In genomic region chr14:100159865-100160533, GRCh38 we compare ENCODE assay signal across 9 cellular contexts. TPM values are rescaled to one million over a fixed set of nuclear protein-coding genes. Genes with fewer than 3 reads are reported as not detected.
DNase-seq lines count a peak whose midpoint lies in the region; ATAC-seq and TF ChIP-seq lines count a peak whose summit lies in the region.
"Had no signal": no experiment of that assay in that cellular context is flagged by ENCODE, and none has a peak within 500 bp of the region (broad histone marks: within the 10 kb centered on the region; RNA-seq: fewer than 3 reads in every experiment).

No MANE protein-coding gene starts in this region.

- H3K27me3 Mint-ChIP-seq in Caco-2 (ENCODE audit: insufficient read depth, unreplicated experiment): no peaks in the 10 kb centered on the region

- peak overlapping the region; percentile 56 for H3K4me3 ChIP-seq in Caco-2 (ENCODE audit: low read depth, low read length)
- H3K4me3 ChIP-seq in HCT116 (replicated peaks in 1 of 2; ENCODE audit: low read depth in 1 of 2, low read length in 2 of 2): peak overlapping the region in 1 of 2 experiments; percentile 34; a peak in 1 of 4 replicates
- H3K4me3 ChIP-seq in mucosa of descending colon: peak overlapping the region; percentile 19
- H3K4me3 ChIP-seq in MM.1S (ENCODE audit: low read length): no peak overlapping the region
- H3K4me3 ChIP-seq in foreskin fibroblast (ENCODE audit: low read depth in 1 of 2, low read length in 2 of 2): no peak overlapping the region

- ATAC-seq in HCT116: peak; percentile 41
- peak; percentile 1 for ATAC-seq in mucosa of descending colon

- no peak for TF ChIP-seq RAD21 in HCT116 (IDR thresholded peaks at IDR 0.05; ENCODE audit: low read depth)

- DNase-seq in Caco-2 (no peak), HCT116 (ENCODE audit: low read depth, low spot score) (no peak), amniotic epithelial cell (ENCODE audit: low read depth) (peak; percentile 1), mucosa of descending colon (no peak), HUDEP-2 (lab: John Stamatoyannopoulos, UW; ENCODE audit: unreplicated experiment in 76 of 76) (no peak), MM.1S (no peak), foreskin fibroblast (no peak), NCI-H1436 (lab: John Stamatoyannopoulos, UW) (no peak)
- DNase-seq: SHP77 treated with DMSO at 0.1 percent for 48 hours had no signal

- no peak for TF ChIP-seq POLR2A in HCT116 (IDR thresholded peaks at IDR 0.05; ENCODE audit: borderline replicate concordance, extremely low read depth, insufficient read depth, insufficient read length)

- no peak overlapping the region for H3K27ac Mint-ChIP-seq in Caco-2 (ENCODE audit: unreplicated experiment)

- POLR2A ChIA-PET in Caco-2 (lab: Charles Lee): interaction anchor here (0.6 to 0.9 kb wide), 2 partner anchors 29 to 45 kb away, joined by 3 read pairs; no protein-coding TSS in a partner anchor
- POLR2A ChIA-PET in HCT116 (lab: Charles Lee): no interaction called here

- RAD21 ChIA-PET in HCT116 (lab: Charles Lee; ENCODE audit: low non-redundant PET in 1 of 2, low total read pairs in 2 of 2, uncharacterized antibody in 2 of 2, unreplicated experiment in 2 of 2): no interaction called here

- H3K9me3 ChIP-seq in Caco-2: no peaks in the 10 kb centered on the region
- H3K9me3 ChIP-seq in HCT116 (ENCODE audit: control insufficient read depth in 1 of 2, insufficient read depth in 1 of 2, low read depth in 1 of 2, low read length in 2 of 2): peaks cover under 1 to 3% of the 10 kb centered on the region in 2 experiments; a peak in 1 of 4 replicates
- H3K9me3 ChIP-seq in mucosa of descending colon: peaks cover under 1% of the 10 kb centered on the region
- H3K9me3 ChIP-seq in MM.1S (replicated peaks; ENCODE audit: insufficient read depth, low read length): no peaks in the 10 kb centered on the region

- no peak overlapping the region for H3K9ac ChIP-seq in HCT116 (ENCODE audit: low read length)
- no peak overlapping the region for H3K9ac ChIP-seq in MM.1S (ENCODE audit: low read length)

- H3K36me3 ChIP-seq in Caco-2 (ENCODE audit: control insufficient read depth, insufficient read depth, low read length) (no peaks in the 10 kb centered on the region), HCT116 (ENCODE audit: control insufficient read depth in 1 of 2, insufficient read depth in 2 of 2, low read length in 2 of 2) (no peaks in the 10 kb centered on the region), mucosa of descending colon (ENCODE audit: low read depth) (no peaks in the 10 kb centered on the region), MM.1S (replicated peaks; ENCODE audit: insufficient read depth, low read length) (no peaks in the 10 kb centered on the region)

- intact Hi-C loops in Caco-2 (cut with micrococcal nuclease; ENCODE audit: unreplicated experiment): loop anchor here (5.0 kb wide), 1 partner anchor 43 kb away; no protein-coding TSS in a partner anchor
- intact Hi-C loops in HCT116 (cut with micrococcal nuclease): no loop called here
- intact Hi-C loops in mucosa of descending colon (cut with DNase I, micrococcal nuclease): no loop called here

- H4K20me1 ChIP-seq in HCT116 (ENCODE audit: insufficient read depth) (no peaks in the 10 kb centered on the region), MM.1S (ENCODE audit: insufficient read depth, low read length) (no peaks in the 10 kb centered on the region)

- H3K36me3 Mint-ChIP-seq in Caco-2 (ENCODE audit: insufficient read depth, unreplicated experiment): no peaks in the 10 kb centered on the region

- H3K9me3 Mint-ChIP-seq in Caco-2 (ENCODE audit: unreplicated experiment): no peaks in the 10 kb centered on the region

- peak overlapping the region; percentile 70 for H3K4me2 ChIP-seq in HCT116 (ENCODE audit: low read length)
- no peak overlapping the region for H3K4me2 ChIP-seq in MM.1S (ENCODE audit: low read depth, low read length)

- no peaks in the 10 kb centered on the region; the same call in 1 of the 2 replicates for H3K27me3 ChIP-seq in Caco-2 (replicated peaks; ENCODE audit: control insufficient read depth, insufficient read depth, low read length)
- H3K27me3 ChIP-seq in HCT116 (ENCODE audit: insufficient read depth, low read length): no peaks in the 10 kb centered on the region
- H3K27me3 ChIP-seq in MM.1S (replicated peaks; ENCODE audit: insufficient read depth, low read length): no peaks in the 10 kb centered on the region; the same call in 1 of the 2 replicates

- TF ChIP-seq CTCF in Caco-2 (IDR thresholded peaks at IDR 0.05; ENCODE audit: insufficient read depth in 1 of 2, low read depth in 1 of 2, low read length in 1 of 2, severe bottlenecking in 1 of 2, unreplicated experiment in 1 of 2) (no peak), HCT116 (IDR thresholded peaks at IDR 0.05 in 2 of 3, conservative IDR thresholded peaks at IDR 0.05 in 1 of 3; ENCODE audit: borderline replicate concordance in 1 of 3, insufficient read depth in 1 of 3, low read depth in 2 of 3, low read length in 2 of 3) (no peak), mucosa of descending colon (IDR thresholded peaks at IDR 0.05) (no peak), MM.1S (IDR thresholded peaks at IDR 0.05; ENCODE audit: low read length) (no peak), foreskin fibroblast (IDR thresholded peaks at IDR 0.05; ENCODE audit: low read depth, low read length) (no peak)

- H3K27ac ChIP-seq in HCT116 (ENCODE audit: low read depth, low read length) (no peak overlapping the region), MM.1S (ENCODE audit: low read length) (no peak overlapping the region)

- no peaks in the 10 kb centered on the region for H3K4me1 Mint-ChIP-seq in Caco-2 (ENCODE audit: low read depth, unreplicated experiment)

- no peaks in the 10 kb centered on the region for H3F3A ChIP-seq in MM.1S (ENCODE audit: insufficient read depth, low read length)

- no TSS peak for BruUV-seq in Caco-2 (replicated peaks; lab: Mats Ljungman, UMichigan)
- BruUV-seq in HCT116 (replicated peaks; lab: Mats Ljungman, UMichigan): no TSS peak

- peaks cover 13% of the 10 kb centered on the region; the same call in 1 of the 2 replicates for H3K4me1 ChIP-seq in Caco-2
- H3K4me1 ChIP-seq in HCT116 (ENCODE audit: control insufficient read depth in 1 of 2, insufficient read depth in 2 of 2, low read length in 2 of 2): no peaks in the 10 kb centered on the region; a peak in 1 of 4 replicates
- H3K4me1 ChIP-seq in mucosa of descending colon (ENCODE audit: low read depth): peaks cover 27% of the 10 kb centered on the region
- H3K4me1 ChIP-seq in MM.1S (ENCODE audit: low read length): no peaks in the 10 kb centered on the region

- peak overlapping the region; percentile 69 for H3K4me3 Mint-ChIP-seq in Caco-2 (ENCODE audit: unreplicated experiment)

- no peak overlapping the region for H2AFZ ChIP-seq in HCT116 (ENCODE audit: low read depth, low read length, poor library complexity, severe bottlenecking)
- no peak overlapping the region for H2AFZ ChIP-seq in MM.1S (ENCODE audit: low read length)

- H3K79me2 ChIP-seq in HCT116 (ENCODE audit: insufficient read depth, low read length): no peaks in the 10 kb centered on the region
- no peaks in the 10 kb centered on the region for H3K79me2 ChIP-seq in MM.1S (ENCODE audit: low read length)

- CTCF ChIA-PET in Caco-2 (lab: Charles Lee) (interaction anchor here (0.6 to 1.3 kb wide), 4 partner anchors 14 to 61 kb away, joined by 4 to 6 read pairs (median 4); no protein-coding TSS in a partner anchor), HCT116 (lab: Charles Lee) (interaction anchor here (1.7 kb wide), 1 partner anchor 33 kb away, joined by 4 read pairs; no protein-coding TSS in a partner anchor)

- H3K9me2 ChIP-seq in HCT116 (ENCODE audit: insufficient read depth) (no peaks in the 10 kb centered on the region), MM.1S (replicated peaks; ENCODE audit: insufficient read depth, low read length) (no peaks in the 10 kb centered on the region)

TF ChIP-seq in HCT116, 20 proteins besides CTCF, POLR2A, EP300 and RAD21:
- no peak for TF ChIP-seq SRF (IDR thresholded peaks at IDR 0.05; ENCODE audit: low read depth)
TF ChIP-seq in HCT116: peak in this region for 0.

RNA-seq across cellular contexts. Expression of gene DEGS2, which starts 0.6 kb away (rescaled TPM):
- total RNA-seq in Caco-2 (2022) (3.8 and 5.1 TPM in 2 replicates), HCT116 (2021; ENCODE audit: unreplicated experiment) (1.8 TPM), mucosa of descending colon (10 to 100 TPM in 2 of 3 donors, 1 to 10 TPM in 1; 6.2 to 28.5 (median 27.9) TPM)
- 2.3 and 4.6 TPM in 2 replicates for polyA plus RNA-seq in HCT116 (2012)

Comparison
In these comparisons a context has a peak if more than half of its experiments do, and no peak if none do; other contexts are left out.
1. H3K4me3 ChIP-seq: peak in Caco-2 (single experiment) and mucosa of descending colon (single experiment); none in MM.1S (single experiment) and foreskin fibroblast (0 of 2).